In the genomic region with DNA sequence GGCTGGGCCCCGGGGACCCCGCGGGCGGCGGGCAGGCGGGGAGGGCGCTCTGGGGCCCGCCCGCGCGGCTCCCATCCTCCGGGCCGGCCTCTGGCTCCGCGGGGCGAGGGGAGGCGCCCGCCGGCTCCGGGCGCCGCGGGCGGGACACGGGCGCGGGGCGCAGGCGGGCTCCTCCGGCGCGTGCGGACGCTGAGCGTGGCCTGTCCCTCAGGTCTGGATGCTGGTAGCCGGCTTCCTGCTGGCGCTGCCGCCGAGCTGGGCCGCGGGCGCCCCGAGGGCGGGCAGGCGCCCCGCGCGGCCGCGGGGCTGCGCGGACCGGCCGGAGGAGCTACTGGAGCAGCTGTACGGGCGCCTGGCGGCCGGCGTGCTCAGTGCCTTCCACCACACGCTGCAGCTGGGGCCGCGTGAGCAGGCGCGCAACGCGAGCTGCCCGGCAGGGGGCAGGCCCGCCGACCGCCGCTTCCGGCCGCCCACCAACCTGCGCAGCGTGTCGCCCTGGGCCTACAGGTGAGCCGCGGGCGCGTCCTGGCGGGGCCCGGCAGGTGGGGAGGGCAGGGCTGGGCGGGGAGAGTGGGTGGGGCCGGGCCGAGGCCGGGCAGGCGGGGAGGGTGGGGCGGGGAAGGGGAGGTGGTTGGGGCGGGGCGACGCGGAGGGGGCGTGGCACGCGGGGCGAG, we compare ENCODE assay signal across 8 cellular contexts. TPM values are rescaled to one million over a fixed set of nuclear protein-coding genes. Genes with fewer than 3 reads are reported as not detected.
DNase-seq lines count a peak whose midpoint lies in the region; ATAC-seq, FAIRE-seq and TF ChIP-seq lines count a peak whose summit lies in the region.

No MANE protein-coding gene starts in this region.

- H2AK5ac ChIP-seq in H1 (ENCODE audit: low read depth, low read length), result no peak overlapping the region

- CTCF ChIA-PET in activated CD8-positive, alpha-beta T cell treated with anti-CD3 and anti-CD28 coated beads for 36 hours (lab: Charles Lee), result interaction anchor here (0.9 to 3.2 kb wide), 8 partner anchors 8 to 221 kb away, joined by 3 to 11 read pairs (median 6); no protein-coding TSS in a partner anchor
- CTCF ChIA-PET in H1 (lab: Charles Lee; ENCODE audit: partially characterized antibody), result interaction anchor here (0.5 to 3.1 kb wide), 5 partner anchors 12 to 218 kb away, joined by 3 to 8 read pairs (median 3); no protein-coding TSS in a partner anchor

- peaks cover 9% of the 10 kb centered on the region for H3K23me2 ChIP-seq in H1 (ENCODE audit: low read depth, low read length)

- H4K8ac ChIP-seq in H1 (ENCODE audit: extremely low read depth, insufficient read depth, low read length), result peak overlapping the region; percentile 14; the same call in 1 of the 2 replicates

- H3K79me1 ChIP-seq in H1 (ENCODE audit: low read depth, low read length), result no peaks in the 10 kb centered on the region

- H2BK12ac ChIP-seq in H1 (ENCODE audit: low read depth, low read length), result no peak overlapping the region

- peak; percentile 90 for ATAC-seq in GM18909 (IDR thresholded peaks at IDR 0.05; ENCODE audit: poor library complexity, unreplicated experiment)
- peak; percentile 74 for ATAC-seq in HG03103 (IDR thresholded peaks at IDR 0.05; ENCODE audit: low read depth, unreplicated experiment)
- ATAC-seq in activated CD8-positive, alpha-beta T cell treated with anti-CD3 and anti-CD28 coated beads for 36 hours, result peak; percentile 91

- H3K14ac ChIP-seq in H1 (ENCODE audit: insufficient read length), result no peak overlapping the region

- no peak overlapping the region for H3K18ac ChIP-seq in H1 (ENCODE audit: extremely low read depth, low read length)

- H3K27ac Mint-ChIP-seq in activated CD8-positive, alpha-beta T cell treated with anti-CD3 and anti-CD28 coated beads for 36 hours, result no peak overlapping the region

- no peak overlapping the region for H2BK5ac ChIP-seq in H1 (ENCODE audit: low read depth, low read length)

- FAIRE-seq in H1 (lab: Jason Lieb, UNC), result no peak

- H3K36me3 Mint-ChIP-seq in activated CD8-positive, alpha-beta T cell treated with anti-CD3 and anti-CD28 coated beads for 36 hours (ENCODE audit: low read depth), result no peaks in the 10 kb centered on the region

- H3K4me3 Mint-ChIP-seq in activated CD8-positive, alpha-beta T cell treated with anti-CD3 and anti-CD28 coated beads for 36 hours, result no peak overlapping the region

- no peak overlapping the region for H2BK20ac ChIP-seq in H1 (ENCODE audit: low read length)

- H3K23ac ChIP-seq in H1 (ENCODE audit: insufficient read length), result no peak overlapping the region

- no peaks in the 10 kb centered on the region for H3K79me2 ChIP-seq in H1 (ENCODE audit: control insufficient read depth in 1 of 2, insufficient read depth in 2 of 2, low read length in 2 of 2)

- peaks cover 11% of the 10 kb centered on the region for H3K4me1 Mint-ChIP-seq in activated CD8-positive, alpha-beta T cell treated with anti-CD3 and anti-CD28 coated beads for 36 hours (ENCODE audit: low read depth)

- H3K27me3 ChIP-seq in BLaER1 (no peaks in the 10 kb centered on the region), H1 (replicated peaks in 1 of 4; ENCODE audit: control insufficient read depth in 3 of 4, extremely low read depth in 1 of 4, insufficient read depth in 3 of 4, low read length in 3 of 4) (peaks cover 5 to 25% (median 20%) of the 10 kb centered on the region in 4 experiments)

- H3K27ac ChIP-seq in BLaER1 (peak overlapping the region; percentile 81), H1 (ENCODE audit: low read depth, low read length) (no peak overlapping the region)

- intact Hi-C loops in activated CD8-positive, alpha-beta T cell treated with anti-CD3 and anti-CD28 coated beads for 36 hours (cut with micrococcal nuclease), result no loop called here

- no peak overlapping the region for H4K91ac ChIP-seq in H1 (replicated peaks; ENCODE audit: insufficient read length, low read length)

- H3K4me2 ChIP-seq in BLaER1, result peak overlapping the region; percentile 83
- peak overlapping the region; percentile 60 to 65 for H3K4me2 ChIP-seq in H1 (ENCODE audit: insufficient read depth in 1 of 2, low read depth in 2 of 2, low read length in 2 of 2)

- H3K56ac ChIP-seq in H1 (replicated peaks; ENCODE audit: insufficient read length, low read depth, low read length), result no peak overlapping the region

- peak overlapping the region; percentile 82 for H3K9ac ChIP-seq in BLaER1
- peak overlapping the region in 1 of 4 experiments; percentile 81; a peak in 2 of 7 replicates for H3K9ac ChIP-seq in H1 (replicated peaks in 1 of 4; ENCODE audit: extremely low read depth in 1 of 4, low read depth in 3 of 4, low read length in 3 of 4)

- H2AFZ ChIP-seq in H1 (ENCODE audit: low read length), result no peak overlapping the region

- H2BK15ac ChIP-seq in H1 (ENCODE audit: low read length), result no peak overlapping the region

- H3K27me3 Mint-ChIP-seq in activated CD8-positive, alpha-beta T cell treated with anti-CD3 and anti-CD28 coated beads for 36 hours, result peaks cover 14% of the 10 kb centered on the region

- TF ChIP-seq EP300 in H1 (IDR thresholded peaks at IDR 0.05; ENCODE audit: borderline replicate concordance in 1 of 2, low read depth in 2 of 2, low read length in 2 of 2), result no peak

- 1% methylated on average over 25 of the region's 96 CpGs; no CpG with 5 or more reads in 1 of the 2 experiments for WGBS in H1 (ENCODE audit: extremely low coverage in 1 of 2, insufficient coverage in 1 of 2, insufficient read length in 1 of 2, insufficient replicate concordance in 2 of 2, low coverage in 1 of 2, low lambda C conversion rate in 2 of 2, missing lambda C conversion rate in 1 of 2), 2 experiments

- H4K5ac ChIP-seq in H1 (ENCODE audit: insufficient read length, low read depth, low read length), result no peak overlapping the region

- POLR2A ChIA-PET in activated CD8-positive, alpha-beta T cell treated with anti-CD3 and anti-CD28 coated beads for 36 hours (lab: Charles Lee), result interaction anchor here (1.1 kb wide), 1 partner anchor 18 kb away, joined by 4 read pairs; no protein-coding TSS in a partner anchor
- POLR2A ChIA-PET in H1 (lab: Charles Lee; ENCODE audit: partially characterized antibody), result no interaction called here

- TF ChIP-seq RAD21 in H1 (IDR thresholded peaks at IDR 0.05 in 1 of 2, conservative IDR thresholded peaks at IDR 0.05 in 1 of 2; ENCODE audit: low read depth in 2 of 2, low read length in 2 of 2), result peak in 1 of 2 experiments; percentile 20; a peak in 1 of 4 replicates

- peak; percentile 36 for TF ChIP-seq CTCF in activated CD8-positive, alpha-beta T cell treated with anti-CD3 and anti-CD28 coated beads for 36 hours (IDR thresholded peaks at IDR 0.05)
- peak; percentile 42 to 57 (median 55) for TF ChIP-seq CTCF in H1 (IDR thresholded peaks at IDR 0.05; ENCODE audit: control extremely low read depth in 1 of 3, insufficient read depth in 1 of 3, low read depth in 1 of 3, low read length in 3 of 3)

- peak; percentile 97 for DNase-seq in NCI-H748 (lab: John Stamatoyannopoulos, UW; ENCODE audit: unreplicated experiment)
- DNase-seq in activated CD8-positive, alpha-beta T cell treated with anti-CD3 and anti-CD28 coated beads for 36 hours, result peak; percentile 83
- peak in 1 of 2 experiments; percentile 83 for DNase-seq in H1 (ENCODE audit: low read depth in 1 of 2, low spot score in 2 of 2)
- peak; percentile 58 for DNase-seq in midbrain (lab: John Stamatoyannopoulos, UW)
- peak; percentile 59 for DNase-seq in stimulated activated CD8-positive, alpha-beta memory T cell treated with anti-CD3 and anti-CD28 coated beads, Interleukin-2, amount 100 ng/mL, for 48 hours (ENCODE audit: low read depth in 2 of 2)

- H3K9me3 Mint-ChIP-seq in activated CD8-positive, alpha-beta T cell treated with anti-CD3 and anti-CD28 coated beads for 36 hours, result no peaks in the 10 kb centered on the region

- no peak overlapping the region for H2BK120ac ChIP-seq in H1 (replicated peaks; ENCODE audit: low read depth, low read length)

- H3K4ac ChIP-seq in H1 (replicated peaks; ENCODE audit: insufficient read length, low read depth, low read length), result no peak overlapping the region

- no peaks in the 10 kb centered on the region for H3K36me3 ChIP-seq in BLaER1
- H3K36me3 ChIP-seq in H1 (ENCODE audit: control insufficient read depth in 2 of 4, insufficient read depth in 4 of 4, low read length in 3 of 4), result no peaks in the 10 kb centered on the region

- peak overlapping the region; percentile 81 for H3K4me3 ChIP-seq in BLaER1
- peak overlapping the region; percentile 34 to 58 (median 48); a peak in 6 of 8 replicates for H3K4me3 ChIP-seq in H1 (ENCODE audit: extremely low read depth in 1 of 4, insufficient read depth in 2 of 4, low read depth in 3 of 4, low read length in 4 of 4)

- H3K4me1 ChIP-seq in BLaER1 (peaks cover 17% of the 10 kb centered on the region), H1 (replicated peaks in 1 of 4; ENCODE audit: control insufficient read depth in 3 of 4, insufficient read depth in 4 of 4, low read length in 3 of 4) (peaks cover 0 to 6% (median under 1%) of the 10 kb centered on the region in 4 experiments; a peak in 5 of 7 replicates)

- H4K20me1 ChIP-seq in BLaER1 (no peaks in the 10 kb centered on the region), H1 (replicated peaks in 1 of 2; ENCODE audit: control insufficient read depth in 1 of 2, insufficient read depth in 2 of 2, low read length in 2 of 2) (no peaks in the 10 kb centered on the region)

- H3K9me3 ChIP-seq in BLaER1, result no peaks in the 10 kb centered on the region
- H3K9me3 ChIP-seq in H1 (ENCODE audit: insufficient read depth in 2 of 2, low read depth in 1 of 2, low read length in 1 of 2), result no peaks in the 10 kb centered on the region

- TF ChIP-seq POLR2A in H1 (IDR thresholded peaks at IDR 0.05; ENCODE audit: control extremely low read depth in 1 of 2, low read depth in 2 of 2, low read length in 2 of 2), result 0 out of 3 replicates have a peak, but pooled peaks of 1 of the 2 experiments have one; percentile 38

TF ChIP-seq in H1, 55 proteins besides CTCF, POLR2A, EP300 and RAD21 (continues in another document):
- TF ChIP-seq MAX (IDR thresholded peaks at IDR 0.05), result peak; percentile 68; the same call in 1 of the 2 replicates

RNA-seq across cellular contexts. Expression of gene IL17D, which starts 0.4 kb away (rescaled TPM):
- total RNA-seq in activated CD8-positive, alpha-beta T cell treated with anti-CD3 and anti-CD28 coated beads for 36 hours, result under 1 TPM; 0.49 to 0.54 TPM
- 0.56 and 0.84 TPM in 2 replicates for total RNA-seq in H1 (2021; fragmentation: NEBNext Ultra II Directional; extraction: Animal tissue kit (Norgen Biotek cat#: 25700))
- polyA plus RNA-seq in H1 (2011; rRNA removed), result 0.57 and 0.59 TPM in 2 replicates
- 0.32 TPM for polyA plus RNA-seq in H1 (2011; cell fraction: cytosol; rRNA removed)
- polyA plus RNA-seq in H1 (2011; cell fraction: nucleus; rRNA removed), result 0.56 TPM
- polyA plus RNA-seq in H1 (2012, experiment 1 of 2), result 1.9 to 3.0 TPM (median 2.4 TPM) in 4 replicates
- polyA plus RNA-seq in H1 (2012, experiment 2 of 2), result 3.3 TPM
- 0.83 TPM for polyA plus RNA-seq in H1 (2013, experiment 1 of 2)
- 0.70 TPM for polyA plus RNA-seq in H1 (2013, experiment 2 of 2)
- polyA minus RNA-seq in H1 (2011; rRNA and poly(A)+ RNA removed), result 0.17 and 0.25 TPM in 2 replicates
- not detected for polyA minus RNA-seq in H1 (2011; cell fraction: cytosol; rRNA and poly(A)+ RNA removed)
- 0.30 TPM for polyA minus RNA-seq in H1 (2011; cell fraction: nucleus; rRNA and poly(A)+ RNA removed)
